12 cellular contexts compared by ENCODE assay signal in the genomic region with DNA sequence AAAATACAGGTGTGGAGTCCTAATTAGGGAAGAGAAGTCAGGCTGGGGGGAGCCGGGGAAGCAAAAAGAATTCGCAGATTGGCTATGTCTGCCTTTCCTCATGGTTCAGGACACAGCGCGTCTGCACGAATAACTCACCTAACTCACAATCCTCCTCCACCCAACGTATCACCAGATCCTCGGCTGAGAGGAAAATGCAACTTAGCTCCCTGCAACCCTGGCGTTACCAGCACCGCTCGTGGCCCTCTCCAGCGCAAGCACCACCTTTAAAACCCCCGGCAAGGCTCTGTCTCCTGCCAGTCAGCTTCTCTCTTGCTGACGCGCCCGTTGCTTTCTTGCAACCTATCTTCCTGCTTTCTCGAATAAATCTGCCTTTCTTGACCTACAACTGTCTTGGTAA. TPM values are rescaled to one million over a fixed set of nuclear protein-coding genes. Genes with fewer than 3 reads are reported as not detected.
DNase-seq lines count a peak whose midpoint lies in the region; TF ChIP-seq lines count a peak whose summit lies in the region.
"Had no signal": no experiment of that assay in that cellular context is flagged by ENCODE, and none has a peak within 500 bp of the region (broad histone marks: within the 10 kb centered on the region; RNA-seq: fewer than 3 reads in every experiment).

No MANE protein-coding gene starts in this region.

- peak; percentile 14 for DNase-seq in H7
- peak; percentile 36 for DNase-seq in coronary artery (ENCODE audit: low spot score)
- DNase-seq in nephron progenitor cell = no peak
- peak; percentile 56 for DNase-seq in posterior vena cava (ENCODE audit: low spot score)
- DNase-seq in NCI-H1694 treated with DMSO at 0.1 percent for 48 hours (lab: John Stamatoyannopoulos, UW) = no peak
- DNase-seq in activated CD4-positive, alpha-beta T cell treated with anti-CD3 and anti-CD28 coated beads, Interleukin-2, amount 10 ng/mL, durations not matched to agents 24 days and 14 days = no peak
- no peak for DNase-seq in SIG-M5 treated with dmso at 0.1 percent for 504 hours (lab: John Stamatoyannopoulos, UW; ENCODE audit: unreplicated experiment)
- DNase-seq: ACHN; Calu3; CD4-positive, alpha-beta T cell; DMS 273 treated with DMSO at 0.1 percent for 48 hours had no signal

- no peaks in the 10 kb centered on the region; the same call in 1 of the 2 replicates for H3K36me3 ChIP-seq in H7 (replicated peaks; ENCODE audit: control insufficient read depth, insufficient read depth, low read length)

- peaks cover 16% of the 10 kb centered on the region for H3K4me1 Mint-ChIP-seq in nephron progenitor cell
- peaks cover 8% of the 10 kb centered on the region for H3K4me1 Mint-ChIP-seq in activated CD4-positive, alpha-beta T cell treated with anti-CD3 and anti-CD28 coated beads, Interleukin-2, amount 10 ng/mL, durations not matched to agents 24 days and 14 days

- TF ChIP-seq CTCF in coronary artery (IDR thresholded peaks at IDR 0.05) (no peak), nephron progenitor cell (IDR thresholded peaks at IDR 0.05) (no peak)

- H3K27ac Mint-ChIP-seq in nephron progenitor cell = peak overlapping the region; percentile 34
- H3K27ac Mint-ChIP-seq in activated CD4-positive, alpha-beta T cell treated with anti-CD3 and anti-CD28 coated beads, Interleukin-2, amount 10 ng/mL, durations not matched to agents 24 days and 14 days = no peak overlapping the region
- H3K27ac Mint-ChIP-seq: CD4-positive, alpha-beta T cell had no signal

- H3K4me3 Mint-ChIP-seq in nephron progenitor cell = no peak overlapping the region
- H3K4me3 Mint-ChIP-seq in activated CD4-positive, alpha-beta T cell treated with anti-CD3 and anti-CD28 coated beads, Interleukin-2, amount 10 ng/mL, durations not matched to agents 24 days and 14 days = no peak overlapping the region
- H3K4me3 Mint-ChIP-seq: CD4-positive, alpha-beta T cell had no signal

- H3K4me3 ChIP-seq in H7 (ENCODE audit: insufficient read depth, low read depth, low read length) = no peak overlapping the region
- H3K4me3 ChIP-seq in coronary artery = no peak overlapping the region
- H3K4me3 ChIP-seq: BLaER1 treated with 17β-estradiol and CSF1 and Interleukin-3, amounts not matched to agents 10 nM and 100 nM had no signal

- no peak overlapping the region for H3K27ac ChIP-seq in coronary artery
- H3K27ac ChIP-seq: BLaER1 treated with 17β-estradiol and CSF1 and Interleukin-3, amounts not matched to agents 10 nM and 100 nM had no signal

- H3K36me3 Mint-ChIP-seq in nephron progenitor cell (ENCODE audit: low read depth) = peaks cover 60% of the 10 kb centered on the region
- H3K36me3 Mint-ChIP-seq in activated CD4-positive, alpha-beta T cell treated with anti-CD3 and anti-CD28 coated beads, Interleukin-2, amount 10 ng/mL, durations not matched to agents 24 days and 14 days (ENCODE audit: low read depth) = peaks cover 20% of the 10 kb centered on the region

- H3K27me3 ChIP-seq in H7 (ENCODE audit: control insufficient read depth, insufficient read depth, low read length) = no peaks in the 10 kb centered on the region
- H3K27me3 ChIP-seq: BLaER1 treated with 17β-estradiol and CSF1 and Interleukin-3, amounts not matched to agents 10 nM and 100 nM had no signal

- intact Hi-C loops in posterior vena cava (cut with DNase I) = no loop called here
- intact Hi-C loops in activated CD4-positive, alpha-beta T cell treated with anti-CD3 and anti-CD28 coated beads, Interleukin-2, amount 10 ng/mL, durations not matched to agents 24 days and 14 days (cut with micrococcal nuclease) = no loop called here

- no peaks in the 10 kb centered on the region for H3K27me3 Mint-ChIP-seq in nephron progenitor cell (ENCODE audit: low read depth, poor library complexity)
- no peaks in the 10 kb centered on the region for H3K27me3 Mint-ChIP-seq in activated CD4-positive, alpha-beta T cell treated with anti-CD3 and anti-CD28 coated beads, Interleukin-2, amount 10 ng/mL, durations not matched to agents 24 days and 14 days
- H3K27me3 Mint-ChIP-seq: CD4-positive, alpha-beta T cell had no signal

- H3K9me3 Mint-ChIP-seq in nephron progenitor cell = peaks cover 35% of the 10 kb centered on the region
- no peaks in the 10 kb centered on the region for H3K9me3 Mint-ChIP-seq in activated CD4-positive, alpha-beta T cell treated with anti-CD3 and anti-CD28 coated beads, Interleukin-2, amount 10 ng/mL, durations not matched to agents 24 days and 14 days
- H3K9me3 Mint-ChIP-seq: CD4-positive, alpha-beta T cell had no signal

RNA-seq across cellular contexts. Expression of gene METRNL, which starts 49.8 kb away (rescaled TPM):
- total RNA-seq in H7 (2014; rRNA removed; shearing (Covaris generic)) = 26.6 and 32.0 TPM in 2 replicates
- 100 to 1,000 TPM in 1 of 2 donors, 10 to 100 TPM in 1; 80.5 to 101 TPM for total RNA-seq in posterior vena cava
- total RNA-seq in activated CD4-positive, alpha-beta T cell treated with anti-CD3 and anti-CD28 coated beads, Interleukin-2, amount 10 ng/mL, durations not matched to agents 24 days and 14 days = 19.6 and 22.3 TPM in 2 replicates

Comparison
In these comparisons a context has a peak if more than half of its experiments do, and no peak if none do; other contexts are left out.
1. DNase-seq: peak in H7 (single experiment), coronary artery (single experiment) and posterior vena cava (single experiment); none in nephron progenitor cell (single experiment), NCI-H1694 treated with DMSO at 0.1 percent for 48 hours (single experiment), activated CD4-positive, alpha-beta T cell treated with anti-CD3 and anti-CD28 coated beads, Interleukin-2, amount 10 ng/mL, durations not matched to agents 24 days and 14 days (single experiment) and SIG-M5 treated with dmso at 0.1 percent for 504 hours (single experiment).